Comparison of ENCODE assay signal across 1 cellular context in the genomic region with DNA sequence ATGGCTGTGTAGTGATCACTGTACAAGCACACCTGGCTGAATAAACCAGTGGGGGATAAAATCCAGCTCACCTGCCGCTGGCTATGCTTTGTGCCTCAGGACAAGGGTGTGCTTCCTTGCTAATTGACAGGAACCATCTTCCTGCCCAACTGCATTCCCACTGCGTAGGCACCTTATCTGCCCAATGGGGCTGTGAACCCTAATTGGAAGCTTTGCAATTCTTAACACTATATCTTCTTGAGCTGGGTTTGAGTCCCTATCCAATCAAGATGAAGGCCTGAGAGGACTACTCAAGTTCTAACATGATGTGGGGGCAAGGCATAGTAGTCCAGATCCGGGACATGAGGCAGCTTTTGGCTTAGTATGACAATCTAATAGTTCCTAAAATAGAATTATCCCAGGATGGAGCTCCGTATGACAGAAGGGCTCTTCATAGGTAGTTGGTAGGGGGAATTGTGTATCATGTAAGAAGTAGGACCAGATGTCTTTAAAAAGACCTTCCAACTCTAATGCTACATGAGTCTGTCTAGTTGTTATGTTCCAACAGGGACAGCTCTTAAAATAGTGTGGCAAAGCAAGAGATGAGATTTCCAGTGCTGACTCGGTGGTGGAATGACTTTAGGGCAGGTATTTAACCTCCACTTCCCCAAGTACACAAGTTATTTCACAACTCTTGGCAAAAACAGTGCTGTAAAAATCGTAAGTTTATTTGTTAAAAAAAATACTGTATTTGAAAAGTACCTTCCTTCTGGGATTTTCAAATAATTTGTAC.
TF ChIP-seq lines count a peak whose summit lies in the region.

No MANE protein-coding gene starts in this region.

TF ChIP-seq in K562, 482 proteins besides CTCF, POLR2A, EP300 and RAD21:
- TF ChIP-seq POLR2G (IDR thresholded peaks at IDR 0.05; ENCODE audit: low read depth, low read length), result 0 out of 2 replicates have a peak, but pooled peaks have one; percentile 15
- TF ChIP-seq, protein P1, sequence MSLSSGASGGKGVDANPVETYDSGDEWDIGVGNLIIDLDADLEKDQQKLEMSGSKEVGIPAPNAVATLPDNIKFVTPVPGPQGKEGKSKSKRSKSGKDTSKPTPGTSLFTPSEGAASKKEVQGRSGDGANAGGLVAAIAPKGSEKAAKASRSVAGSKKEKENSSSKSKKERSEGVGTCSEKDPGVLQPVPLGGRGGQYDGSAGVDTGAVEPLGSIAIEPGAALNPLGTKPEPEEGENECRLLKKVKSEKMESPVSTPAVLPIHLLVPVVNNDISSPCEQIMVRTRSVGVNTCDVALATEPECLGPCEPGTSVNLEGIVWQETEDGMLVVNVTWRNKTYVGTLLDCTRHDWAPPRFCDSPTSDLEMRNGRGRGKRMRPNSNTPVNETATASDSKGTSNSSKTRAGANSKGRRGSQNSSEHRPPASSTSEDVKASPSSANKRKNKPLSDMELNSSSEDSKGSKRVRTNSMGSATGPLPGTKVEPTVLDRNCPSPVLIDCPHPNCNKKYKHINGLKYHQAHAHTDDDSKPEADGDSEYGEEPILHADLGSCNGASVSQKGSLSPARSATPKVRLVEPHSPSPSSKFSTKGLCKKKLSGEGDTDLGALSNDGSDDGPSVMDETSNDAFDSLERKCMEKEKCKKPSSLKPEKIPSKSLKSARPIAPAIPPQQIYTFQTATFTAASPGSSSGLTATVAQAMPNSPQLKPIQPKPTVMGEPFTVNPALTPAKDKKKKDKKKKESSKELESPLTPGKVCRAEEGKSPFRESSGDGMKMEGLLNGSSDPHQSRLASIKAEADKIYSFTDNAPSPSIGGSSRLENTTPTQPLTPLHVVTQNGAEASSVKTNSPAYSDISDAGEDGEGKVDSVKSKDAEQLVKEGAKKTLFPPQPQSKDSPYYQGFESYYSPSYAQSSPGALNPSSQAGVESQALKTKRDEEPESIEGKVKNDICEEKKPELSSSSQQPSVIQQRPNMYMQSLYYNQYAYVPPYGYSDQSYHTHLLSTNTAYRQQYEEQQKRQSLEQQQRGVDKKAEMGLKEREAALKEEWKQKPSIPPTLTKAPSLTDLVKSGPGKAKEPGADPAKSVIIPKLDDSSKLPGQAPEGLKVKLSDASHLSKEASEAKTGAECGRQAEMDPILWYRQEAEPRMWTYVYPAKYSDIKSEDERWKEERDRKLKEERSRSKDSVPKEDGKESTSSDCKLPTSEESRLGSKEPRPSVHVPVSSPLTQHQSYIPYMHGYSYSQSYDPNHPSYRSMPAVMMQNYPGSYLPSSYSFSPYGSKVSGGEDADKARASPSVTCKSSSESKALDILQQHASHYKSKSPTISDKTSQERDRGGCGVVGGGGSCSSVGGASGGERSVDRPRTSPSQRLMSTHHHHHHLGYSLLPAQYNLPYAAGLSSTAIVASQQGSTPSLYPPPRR (CRISPR knock-in tag; IDR thresholded peaks at IDR 0.05; ENCODE audit: borderline replicate concordance), result no peak
- 0 out of 2 replicates have a peak, but pooled peaks have one; percentile 31 for TF ChIP-seq ZNF436 (CRISPR knock-in tag; IDR thresholded peaks at IDR 0.05)
